ENCODE assay signal across 30 cellular contexts in genomic region chr2:231991664-231992063, GRCh38. TPM values are rescaled to one million over a fixed set of nuclear protein-coding genes. Genes with fewer than 3 reads are reported as not detected.
DNase-seq lines count a peak whose midpoint lies in the region; ATAC-seq, FAIRE-seq and TF ChIP-seq lines count a peak whose summit lies in the region.
"Had no signal": no experiment of that assay in that cellular context is flagged by ENCODE, and none has a peak within 500 bp of the region (broad histone marks: within the 10 kb centered on the region; RNA-seq: fewer than 3 reads in every experiment).

No MANE protein-coding gene starts in this region.

- H3K36me3 Mint-ChIP-seq in HFFc6 (ENCODE audit: low read depth) (no peaks in the 10 kb centered on the region), astrocyte (ENCODE audit: low read depth, unreplicated experiment) (no peaks in the 10 kb centered on the region)
- H3K36me3 Mint-ChIP-seq in activated naive CD4-positive, alpha-beta T cell treated with anti-CD3 and anti-CD28 coated beads, Interleukin-2, amount 50 U/mL, for 72 hours, result no peaks in the 10 kb centered on the region

- ATAC-seq in activated naive CD4-positive, alpha-beta T cell treated with anti-CD3 and anti-CD28 coated beads, Interleukin-2, amount 50 U/mL, for 72 hours, result no peak
- no peak for ATAC-seq in GM19452 (IDR thresholded peaks at IDR 0.05; ENCODE audit: unreplicated experiment)
- ATAC-seq: left colon; naive thymus-derived CD8-positive, alpha-beta T cell; stimulated activated naive CD8-positive, alpha-beta T cell treated with anti-CD3 and anti-CD28 coated beads, Interleukin-15, amount 100 ng/mL, for 72 hours had no signal

- H3K9me3 ChIP-seq in astrocyte (ENCODE audit: insufficient read depth, low read depth, low read length), result no peaks in the 10 kb centered on the region
- H3K9me3 ChIP-seq: A549, BLaER1, right atrium auricular region, transverse colon had no signal

- H3K9ac ChIP-seq in astrocyte (ENCODE audit: low read length), result no peak overlapping the region
- H3K9ac ChIP-seq: BLaER1 had no signal

- peak overlapping the region; percentile 21 for H3K4me2 ChIP-seq in astrocyte (ENCODE audit: low read length)
- H3K4me2 ChIP-seq: A549, BLaER1 had no signal

- H3K9me3 Mint-ChIP-seq in HFFc6 (no peaks in the 10 kb centered on the region), astrocyte (ENCODE audit: unreplicated experiment) (no peaks in the 10 kb centered on the region)
- no peaks in the 10 kb centered on the region for H3K9me3 Mint-ChIP-seq in activated naive CD4-positive, alpha-beta T cell treated with anti-CD3 and anti-CD28 coated beads, Interleukin-2, amount 50 U/mL, for 72 hours
- H3K9me3 Mint-ChIP-seq: activated B cell treated with CpG ODN at 0.5 μM for 24 hours; activated CD4-positive, alpha-beta memory T cell treated with anti-CD3 and anti-CD28 coated beads, Interleukin-2, amount 10 ng/mL, durations not matched to agents 7 days and 5 days; dendritic cell treated with granulocyte-macrophage colony-stimulating factor and Interleukin-4, amounts not matched to agents 40 ng/mL and 50 ng/mL, for 4 days; H9; naive thymus-derived CD8-positive, alpha-beta T cell; stimulated activated naive CD8-positive, alpha-beta T cell treated with anti-CD3 and anti-CD28 coated beads, Interleukin-15, amount 100 ng/mL, for 72 hours had no signal

- TF ChIP-seq CTCF in HFFc6 (IDR thresholded peaks at IDR 0.05), result no peak
- no peak for TF ChIP-seq CTCF in astrocyte (IDR thresholded peaks at IDR 0.05; ENCODE audit: insufficient read depth, low read depth, low read length)

- DNase-seq in A172 (ENCODE audit: low spot score) (peak; percentile 34), HFFc6 (peak; percentile 16), astrocyte (ENCODE audit: low read depth) (peak; percentile 39), iris pigment epithelial cell (ENCODE audit: low read depth) (peak; percentile 47)
- no peak for DNase-seq in effector CD4-positive, alpha-beta T cell
- no peak for DNase-seq in activated naive CD4-positive, alpha-beta T cell treated with anti-CD3 and anti-CD28 coated beads, Interleukin-2, amount 50 U/mL, for 72 hours (ENCODE audit: low spot score in 2 of 2)
- no peak for DNase-seq in activated CD4-positive, alpha-beta T cell treated with anti-CD3 and anti-CD28 coated beads, Interleukin-2, amount 50 U/mL, for 48 hours
- DNase-seq: activated B cell treated with CpG ODN at 0.5 μM for 24 hours; activated CD4-positive, alpha-beta memory T cell treated with anti-CD3 and anti-CD28 coated beads, Interleukin-2, amount 10 ng/mL, durations not matched to agents 7 days and 5 days; activated gamma-delta T cell treated with Interleukin-2 at 50 U/mL for 16 hours; amniotic stem cell; COR-L47; DND-41; H9; left colon; naive thymus-derived CD8-positive, alpha-beta T cell; NCI-H1436 treated with DMSO at 0.1 percent for 48 hours; NK-92 treated with Interleukin-12 subunit alpha and Interleukin-12 subunit beta, amount 100 ng/mL, for 24 hours; stimulated activated CD4-positive, alpha-beta T cell treated with anti-CD3 and anti-CD28 coated beads, Interleukin-12 subunit alpha, Interleukin-12 subunit beta, amount 100 ng/mL, for 4 hours; stimulated activated CD4-positive, alpha-beta T cell treated with anti-CD3 and anti-CD28 coated beads, Interleukin-4, amount 100 ng/mL, for 4 hours; stimulated activated naive CD8-positive, alpha-beta T cell treated with anti-CD3 and anti-CD28 coated beads, Interleukin-15, amount 100 ng/mL, for 72 hours; T-helper 9 cell; transverse colon had no signal

- H3K27me3 Mint-ChIP-seq in HFFc6 (ENCODE audit: insufficient read depth), result no peaks in the 10 kb centered on the region
- no peaks in the 10 kb centered on the region for H3K27me3 Mint-ChIP-seq in astrocyte (ENCODE audit: low read depth, unreplicated experiment)
- H3K27me3 Mint-ChIP-seq: activated B cell treated with CpG ODN at 0.5 μM for 24 hours; activated CD4-positive, alpha-beta memory T cell treated with anti-CD3 and anti-CD28 coated beads, Interleukin-2, amount 10 ng/mL, durations not matched to agents 7 days and 5 days; dendritic cell treated with granulocyte-macrophage colony-stimulating factor and Interleukin-4, amounts not matched to agents 40 ng/mL and 50 ng/mL, for 4 days; naive thymus-derived CD8-positive, alpha-beta T cell; stimulated activated naive CD8-positive, alpha-beta T cell treated with anti-CD3 and anti-CD28 coated beads, Interleukin-15, amount 100 ng/mL, for 72 hours had no signal

- FAIRE-seq in astrocyte (lab: Jason Lieb, UNC), result peak; percentile 63
- FAIRE-seq: A549, frontal cortex had no signal

- H2AFZ ChIP-seq in astrocyte (ENCODE audit: low read depth, low read length), result no peak overlapping the region

- H3K4me1 ChIP-seq in astrocyte (ENCODE audit: insufficient read depth, low read length), result peaks cover 7% of the 10 kb centered on the region
- H3K4me1 ChIP-seq: A549 had no signal

- H3K79me2 ChIP-seq in astrocyte (ENCODE audit: insufficient read depth, low read length), result peaks cover 58% of the 10 kb centered on the region

- H3K36me3 ChIP-seq in astrocyte (ENCODE audit: insufficient read depth, low read length), result no peaks in the 10 kb centered on the region
- H3K36me3 ChIP-seq: BLaER1, cardiac muscle cell, right atrium auricular region, transverse colon had no signal

- H3K27me3 ChIP-seq in astrocyte (ENCODE audit: insufficient read depth, low read length), result no peaks in the 10 kb centered on the region
- H3K27me3 ChIP-seq: BLaER1, cardiac muscle cell, right atrium auricular region, transverse colon had no signal

- no peak overlapping the region for H3K27ac Mint-ChIP-seq in HFFc6
- H3K27ac Mint-ChIP-seq in astrocyte (ENCODE audit: unreplicated experiment), result peak overlapping the region; percentile 35
- no peak overlapping the region for H3K27ac Mint-ChIP-seq in activated naive CD4-positive, alpha-beta T cell treated with anti-CD3 and anti-CD28 coated beads, Interleukin-2, amount 50 U/mL, for 72 hours
- H3K27ac Mint-ChIP-seq: activated B cell treated with CpG ODN at 0.5 μM for 24 hours; activated CD4-positive, alpha-beta memory T cell treated with anti-CD3 and anti-CD28 coated beads, Interleukin-2, amount 10 ng/mL, durations not matched to agents 7 days and 5 days; dendritic cell treated with granulocyte-macrophage colony-stimulating factor and Interleukin-4, amounts not matched to agents 40 ng/mL and 50 ng/mL, for 4 days; H9; stimulated activated naive CD8-positive, alpha-beta T cell treated with anti-CD3 and anti-CD28 coated beads, Interleukin-15, amount 100 ng/mL, for 72 hours had no signal

- peaks cover 39% of the 10 kb centered on the region for H3K4me1 Mint-ChIP-seq in HFFc6 (ENCODE audit: low read depth)
- H3K4me1 Mint-ChIP-seq in astrocyte (ENCODE audit: low read depth, unreplicated experiment), result peaks cover 18% of the 10 kb centered on the region
- H3K4me1 Mint-ChIP-seq: activated CD4-positive, alpha-beta memory T cell treated with anti-CD3 and anti-CD28 coated beads, Interleukin-2, amount 10 ng/mL, durations not matched to agents 7 days and 5 days had no signal

- H3K27ac ChIP-seq in astrocyte (ENCODE audit: low read depth, low read length), result no peak overlapping the region
- H3K27ac ChIP-seq: A549, BLaER1, cardiac muscle cell, right atrium auricular region, transverse colon had no signal

- H3K4me3 Mint-ChIP-seq in HFFc6, result no peak overlapping the region
- H3K4me3 Mint-ChIP-seq in astrocyte (ENCODE audit: unreplicated experiment), result no peak overlapping the region
- H3K4me3 Mint-ChIP-seq: activated B cell treated with CpG ODN at 0.5 μM for 24 hours; activated CD4-positive, alpha-beta memory T cell treated with anti-CD3 and anti-CD28 coated beads, Interleukin-2, amount 10 ng/mL, durations not matched to agents 7 days and 5 days; dendritic cell treated with granulocyte-macrophage colony-stimulating factor and Interleukin-4, amounts not matched to agents 40 ng/mL and 50 ng/mL, for 4 days; H9; naive thymus-derived CD8-positive, alpha-beta T cell; stimulated activated naive CD8-positive, alpha-beta T cell treated with anti-CD3 and anti-CD28 coated beads, Interleukin-15, amount 100 ng/mL, for 72 hours had no signal

- H3K4me3 ChIP-seq in astrocyte (ENCODE audit: insufficient read depth, low read depth, low read length), result no peak overlapping the region
- H3K4me3 ChIP-seq: A549, BLaER1, cardiac muscle cell, right atrium auricular region, transverse colon had no signal

- peaks cover 59% of the 10 kb centered on the region for H4K20me1 ChIP-seq in astrocyte (ENCODE audit: insufficient read depth, low read length)

RNA-seq across cellular contexts. Expression of gene DIS3L2, which starts 30.2 kb away (rescaled TPM):
- total RNA-seq in A172 (2014; rRNA removed; shearing (Covaris generic)), result 16.9 and 19.2 TPM in 2 replicates
- 10 to 100 TPM; 18.2 to 23.6 (median 21.6) TPM for total RNA-seq in HFFc6 (2021; fragmentation: NEBNext Ultra II Directional; extraction: Animal tissue kit (Norgen Biotek cat#: 25700))
- 20.5 and 24.0 TPM in 2 replicates for total RNA-seq in astrocyte
- 10 to 100 TPM; 19.9 to 44.0 TPM for total RNA-seq in activated naive CD4-positive, alpha-beta T cell treated with anti-CD3 and anti-CD28 coated beads, Interleukin-2, amount 50 U/mL, for 72 hours

Comparison
In these comparisons a context has a peak if more than half of its experiments do, and no peak if none do; other contexts are left out.
1. DNase-seq: peak in A172 (single experiment), HFFc6 (single experiment), astrocyte (single experiment) and iris pigment epithelial cell (single experiment); none in effector CD4-positive, alpha-beta T cell (single experiment), activated naive CD4-positive, alpha-beta T cell treated with anti-CD3 and anti-CD28 coated beads, Interleukin-2, amount 50 U/mL, for 72 hours (0 of 2) and activated CD4-positive, alpha-beta T cell treated with anti-CD3 and anti-CD28 coated beads, Interleukin-2, amount 50 U/mL, for 48 hours (0 of 2).